ENCODE assay signal across 9 cellular contexts in genomic region chr4:139144161-139144859, GRCh38. TPM values are rescaled to one million over a fixed set of nuclear protein-coding genes. Genes with fewer than 3 reads are reported as not detected.
DNase-seq lines count a peak whose midpoint lies in the region; ATAC-seq, FAIRE-seq and TF ChIP-seq lines count a peak whose summit lies in the region.
"Had no signal": no experiment of that assay in that cellular context is flagged by ENCODE, and none has a peak within 500 bp of the region (broad histone marks: within the 10 kb centered on the region; RNA-seq: fewer than 3 reads in every experiment).

No MANE protein-coding gene starts in this region.

- H3K79me2 ChIP-seq in KMS-11 (ENCODE audit: insufficient read depth, low read depth): peaks cover 100% of the 10 kb centered on the region

- DNase-seq in A172 (ENCODE audit: low spot score) (peak; percentile 59), bronchial epithelial cell (ENCODE audit: low read depth) (peak; percentile 66), left kidney (ENCODE audit: low read depth, low spot score) (peak; percentile 84), NCI-H69 (lab: John Stamatoyannopoulos, UW) (no peak)
- no peak for DNase-seq in stimulated activated CD4-positive, alpha-beta T cell treated with anti-CD3 and anti-CD28 coated beads, Interleukin-4, amount 100 ng/mL, for 1 hour
- DNase-seq in stimulated activated CD4-positive, alpha-beta T cell treated with anti-CD3 and anti-CD28 coated beads, Interleukin-12 subunit alpha, Interleukin-12 subunit beta, amount 100 ng/mL, for 4 hours: no peak
- DNase-seq: activated T-cell treated with anti-CD3 and anti-CD28 coated beads, Interleukin-2, amount 50 U/mL, for 48 hours had no signal

- H3K36me3 ChIP-seq in KMS-11 (ENCODE audit: insufficient read depth) (no peaks in the 10 kb centered on the region), bronchial epithelial cell (ENCODE audit: control insufficient read depth, insufficient read depth, low read length) (no peaks in the 10 kb centered on the region)

- no peak overlapping the region for H2AFZ ChIP-seq in KMS-11 (ENCODE audit: low read depth)

- peak overlapping the region; percentile 85 for H3K4me2 ChIP-seq in KMS-11

- H3K27ac ChIP-seq in KMS-11: peak overlapping the region; percentile 51; the same call in 1 of the 2 replicates

- TF ChIP-seq CTCF in KMS-11 (conservative IDR thresholded peaks at IDR 0.05; ENCODE audit: low read depth, low read length) (no peak), bronchial epithelial cell (IDR thresholded peaks at IDR 0.05; ENCODE audit: insufficient read depth, low read length, severe bottlenecking) (no peak)

- H3K4me3 ChIP-seq in KMS-11 (IDR thresholded peaks at IDR 0.05; ENCODE audit: insufficient read depth, low read depth, low read length): no peak overlapping the region
- H3K4me3 ChIP-seq in bronchial epithelial cell (ENCODE audit: low read depth, low read length): no peak overlapping the region

- no peak for ATAC-seq in GM21825 (IDR thresholded peaks at IDR 0.05; ENCODE audit: unreplicated experiment)

- peaks cover 72% of the 10 kb centered on the region for H3K4me1 ChIP-seq in KMS-11 (ENCODE audit: low read depth, poor library complexity, severe bottlenecking)

- H3K9ac ChIP-seq in KMS-11: no peak overlapping the region

- H3K27me3 ChIP-seq in KMS-11 (ENCODE audit: insufficient read depth, low read depth) (no peaks in the 10 kb centered on the region), bronchial epithelial cell (ENCODE audit: control insufficient read depth, insufficient read depth, low read length) (no peaks in the 10 kb centered on the region)

- no peak for FAIRE-seq in bronchial epithelial cell (lab: Jason Lieb, UNC)

- no peaks in the 10 kb centered on the region for H4K20me1 ChIP-seq in KMS-11 (ENCODE audit: insufficient read depth)

RNA-seq across cellular contexts. Expression of gene ELF2, which starts 32.7 kb away (rescaled TPM):
- total RNA-seq in A172 (2014; rRNA removed; shearing (Covaris generic)): 15.0 and 24.7 TPM in 2 replicates
- total RNA-seq in bronchial epithelial cell: 27.1 and 29.2 TPM in 2 replicates

Comparison
In these comparisons a context has a peak if more than half of its experiments do, and no peak if none do; other contexts are left out.
1. DNase-seq: peak in A172 (single experiment), bronchial epithelial cell (single experiment) and left kidney (single experiment); none in stimulated activated CD4-positive, alpha-beta T cell treated with anti-CD3 and anti-CD28 coated beads, Interleukin-4, amount 100 ng/mL, for 1 hour (single experiment), stimulated activated CD4-positive, alpha-beta T cell treated with anti-CD3 and anti-CD28 coated beads, Interleukin-12 subunit alpha, Interleukin-12 subunit beta, amount 100 ng/mL, for 4 hours (single experiment) and NCI-H69 (single experiment).